ENCODE assay signal across 28 cellular contexts in genomic region chr2:187415449-187415848, GRCh38.
"Had no signal": no experiment of that assay in that cellular context is flagged by ENCODE, and none has a peak within 500 bp of the region (broad histone marks: within the 10 kb centered on the region; RNA-seq: fewer than 3 reads in every experiment).

No MANE protein-coding gene starts in this region.

- H3K4me1 Mint-ChIP-seq: naive B cell; natural killer cell; nephron progenitor cell; stimulated activated naive B cell treated with anti-CD40 and anti-IgM and Interleukin-4, amounts not matched to agents 10 μg/mL and 1 μg/mL and 100 μg/mL, for 72 hours had no signal

- H2AFZ ChIP-seq: neural progenitor cell had no signal

- H3K27me3 Mint-ChIP-seq: naive B cell; stimulated activated naive B cell treated with anti-CD40 and anti-IgM and Interleukin-4, amounts not matched to agents 10 μg/mL and 1 μg/mL and 100 μg/mL, for 72 hours had no signal

- H3K4me3 Mint-ChIP-seq: mesothelial cell of epicardium; naive B cell; natural killer cell; nephron progenitor cell; neural progenitor cell; stimulated activated naive B cell treated with anti-CD40 and anti-IgM and Interleukin-4, amounts not matched to agents 10 μg/mL and 1 μg/mL and 100 μg/mL, for 72 hours had no signal

- H3K9ac ChIP-seq: neural progenitor cell had no signal

- DNase-seq: heart right ventricle; hippocampal formation; left ventricle myocardium inferior; mesendoderm; naive B cell; natural killer cell; nephron progenitor cell; ovary; retina; stimulated activated CD4-positive, alpha-beta T cell treated with anti-CD3 and anti-CD28 coated beads, Interleukin-12 subunit alpha, Interleukin-12 subunit beta, amount 100 ng/mL, for 4 hours; stimulated activated CD4-positive, alpha-beta T cell treated with anti-CD3 and anti-CD28 coated beads, Interleukin-15, amount 100 ng/mL, for 24 hours; stimulated activated CD4-positive, alpha-beta T cell treated with anti-CD3 and anti-CD28 coated beads, Interleukin-2, amount 100 ng/mL, for 24 hours; stimulated activated CD4-positive, alpha-beta T cell treated with anti-CD3 and anti-CD28 coated beads, Interleukin-4, amount 100 ng/mL, for 1 hour; stimulated activated naive B cell treated with anti-CD40 and anti-IgM and Interleukin-4, amounts not matched to agents 10 μg/mL and 1 μg/mL and 100 μg/mL, for 72 hours; stimulated activated naive CD8-positive, alpha-beta T cell treated with anti-CD3 and anti-CD28 coated beads, Interleukin-15, Interleukin-2, amounts not matched to agents 100 U/mL and 50 U/mL, for 24 hours; stomach; testis; thyroid gland; transverse colon; upper lobe of left lung had no signal

- H3K36me3 ChIP-seq: heart right ventricle, left ventricle myocardium inferior, neural progenitor cell, ovary, prostate gland, stomach, thyroid gland, transverse colon, upper lobe of left lung had no signal

- H3K4me3 ChIP-seq: heart right ventricle, left ventricle myocardium inferior, lung, neural progenitor cell, ovary, prostate gland, smooth muscle cell, stomach, testis, thyroid gland, transverse colon, upper lobe of left lung had no signal

- ATAC-seq: heart right ventricle; natural killer cell; right cardiac atrium; stimulated activated naive B cell treated with anti-CD40 and anti-IgM and Interleukin-4, amounts not matched to agents 10 μg/mL and 1 μg/mL and 100 μg/mL, for 72 hours; stimulated activated naive CD8-positive, alpha-beta T cell treated with anti-CD3 and anti-CD28 coated beads, Interleukin-15, Interleukin-2, amounts not matched to agents 100 U/mL and 50 U/mL, for 24 hours had no signal

- H3K9me3 Mint-ChIP-seq: stimulated activated naive B cell treated with anti-CD40 and anti-IgM and Interleukin-4, amounts not matched to agents 10 μg/mL and 1 μg/mL and 100 μg/mL, for 72 hours had no signal

- H3K27me3 ChIP-seq: heart right ventricle, neural progenitor cell, ovary, stomach, testis, thyroid gland, transverse colon, upper lobe of left lung had no signal

- H3K36me3 Mint-ChIP-seq: mesothelial cell of epicardium; naive B cell; natural killer cell; stimulated activated naive B cell treated with anti-CD40 and anti-IgM and Interleukin-4, amounts not matched to agents 10 μg/mL and 1 μg/mL and 100 μg/mL, for 72 hours had no signal

- H3K4me2 ChIP-seq: neural progenitor cell, smooth muscle cell had no signal

- H3K4me1 ChIP-seq: left ventricle myocardium inferior, prostate gland, stomach, testis, thyroid gland, transverse colon, upper lobe of left lung had no signal

- H3K27ac Mint-ChIP-seq: mesothelial cell of epicardium; natural killer cell; nephron progenitor cell; neural progenitor cell; stimulated activated naive B cell treated with anti-CD40 and anti-IgM and Interleukin-4, amounts not matched to agents 10 μg/mL and 1 μg/mL and 100 μg/mL, for 72 hours had no signal

- H3K9me3 ChIP-seq: ovary, prostate gland, stomach, testis, thyroid gland, transverse colon, upper lobe of left lung had no signal

- FAIRE-seq: keratinocyte, urothelium cell line had no signal

- H3K27ac ChIP-seq: heart right ventricle, left ventricle myocardium inferior, neural progenitor cell, ovary, prostate gland, stomach, testis, thyroid gland, transverse colon had no signal
